Comparison of ENCODE assay signal across 11 cellular contexts in the genomic region with DNA sequence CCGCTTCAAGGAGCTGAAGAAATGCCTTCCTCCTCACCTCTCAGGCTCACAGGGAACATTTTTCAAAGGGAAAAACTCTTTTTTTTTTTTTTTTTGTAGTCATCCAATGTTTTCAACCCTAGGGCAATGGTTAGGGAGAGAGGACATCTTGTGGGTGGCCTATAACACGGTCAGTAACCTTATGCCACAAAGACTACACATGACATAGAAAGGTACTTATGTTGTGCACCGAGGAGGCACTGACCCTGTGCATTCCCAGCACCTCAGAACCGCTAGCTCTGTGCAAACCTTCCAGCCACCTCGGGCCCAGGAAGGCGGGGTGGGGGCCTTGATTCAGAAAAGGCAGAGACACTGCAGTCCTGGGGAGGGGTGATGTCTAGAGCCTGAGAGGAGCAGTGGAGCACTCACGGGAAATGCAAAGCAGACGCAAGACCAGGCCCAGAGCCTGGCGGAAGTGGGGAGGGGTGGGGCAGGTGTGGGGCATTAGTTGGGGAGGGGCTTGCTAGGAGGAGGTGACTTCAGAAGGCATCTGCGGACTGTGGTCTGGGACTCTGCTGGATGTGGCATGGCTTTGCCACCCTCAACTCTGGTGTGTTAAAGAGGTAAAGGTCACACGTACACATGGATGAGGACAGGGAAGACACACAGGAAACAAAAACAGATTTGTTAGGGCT.
DNase-seq lines count a peak whose midpoint lies in the region; ATAC-seq and TF ChIP-seq lines count a peak whose summit lies in the region.
"Had no signal": no experiment of that assay in that cellular context is flagged by ENCODE, and none has a peak within 500 bp of the region (broad histone marks: within the 10 kb centered on the region; RNA-seq: fewer than 3 reads in every experiment).

No MANE protein-coding gene starts in this region.

- no peak overlapping the region for H3K4me3 Mint-ChIP-seq in H9
- H3K4me3 Mint-ChIP-seq in activated B cell treated with CpG ODN at 0.5 μM for 24 hours, result no peak overlapping the region
- H3K4me3 Mint-ChIP-seq in naive thymus-derived CD4-positive, alpha-beta T cell, result peak overlapping the region in 9 of 10 donors; percentile 15 to 65 (median 56)
- H3K4me3 Mint-ChIP-seq in endothelial cell (ENCODE audit: unreplicated experiment), result no peak overlapping the region
- H3K4me3 Mint-ChIP-seq: nephron progenitor cell had no signal

- peak; percentile 76 for DNase-seq in DMS153 (lab: John Stamatoyannopoulos, UW)
- peak; percentile 79 for DNase-seq in H9
- DNase-seq in activated B cell treated with CpG ODN at 0.5 μM for 24 hours, result no peak
- DNase-seq in naive thymus-derived CD4-positive, alpha-beta T cell, result peak in 1 of 9 donors; percentile 16
- no peak for DNase-seq in endothelial cell (ENCODE audit: low spot score)
- DNase-seq in NCI-H187 treated with DMSO at 0.1 percent for 48 hours (lab: John Stamatoyannopoulos, UW), result no peak
- DNase-seq: activated CD4-positive, CD25-positive, alpha-beta regulatory T cell treated with anti-CD3 and anti-CD28 coated beads, Interleukin-2, amount 50 U/mL, for 72 hours; activated effector memory CD4-positive, alpha-beta T cell treated with Interleukin-2 at 50 U/mL for 16 hours; nephron progenitor cell; NK-92 treated with Interleukin-12 subunit alpha and Interleukin-12 subunit beta, amount 100 ng/mL, for 24 hours had no signal

- no peaks in the 10 kb centered on the region for H3K79me2 ChIP-seq in H9 (ENCODE audit: insufficient read depth, low read length)

- H3K9me3 ChIP-seq in H9 (ENCODE audit: control insufficient read depth, low read depth, low read length), result no peaks in the 10 kb centered on the region
- H3K9me3 ChIP-seq in naive thymus-derived CD4-positive, alpha-beta T cell (ENCODE audit: control insufficient read depth in 2 of 3, low read length in 3 of 3), result no peaks in the 10 kb centered on the region

- no peaks in the 10 kb centered on the region for H3K27me3 ChIP-seq in H9 (ENCODE audit: insufficient read depth, low read length)
- no peaks in the 10 kb centered on the region for H3K27me3 ChIP-seq in naive thymus-derived CD4-positive, alpha-beta T cell (ENCODE audit: control insufficient read depth in 2 of 2, insufficient read depth in 2 of 2, low read length in 2 of 2)

- peak; percentile 88 for ATAC-seq in activated B cell treated with CpG ODN at 0.5 μM for 24 hours (ENCODE audit: low read depth)
- peak; percentile 73 for ATAC-seq in naive thymus-derived CD4-positive, alpha-beta T cell
- no peak for ATAC-seq in HG03039 (IDR thresholded peaks at IDR 0.05; ENCODE audit: unreplicated experiment)

- H3K56ac ChIP-seq in H9 (ENCODE audit: insufficient read length, low read depth, low read length), result no peak overlapping the region

- no peak overlapping the region for H2BK5ac ChIP-seq in H9 (ENCODE audit: insufficient read length, low read length)

- H3K18ac ChIP-seq in H9 (ENCODE audit: insufficient read length, low read depth, low read length), result no peak overlapping the region

- H2BK20ac ChIP-seq in H9 (ENCODE audit: low read depth, low read length, poor library complexity, severe bottlenecking), result no peak overlapping the region

- H3K9me3 Mint-ChIP-seq in H9 (no peaks in the 10 kb centered on the region; a peak in 2 of 5 replicates), activated B cell treated with CpG ODN at 0.5 μM for 24 hours (no peaks in the 10 kb centered on the region), endothelial cell (ENCODE audit: unreplicated experiment) (no peaks in the 10 kb centered on the region)
- H3K9me3 Mint-ChIP-seq in naive thymus-derived CD4-positive, alpha-beta T cell, result peaks cover 0 to 1% (median 0%) of the 10 kb centered on the region in 11 donors
- H3K9me3 Mint-ChIP-seq: nephron progenitor cell had no signal

- no peak overlapping the region for H3K4me3 ChIP-seq in naive thymus-derived CD4-positive, alpha-beta T cell (ENCODE audit: low read length)

- H3K23ac ChIP-seq in H9 (ENCODE audit: insufficient read length, low read depth, low read length), result no peak overlapping the region

- no peak overlapping the region for H3K27ac ChIP-seq in H9 (ENCODE audit: insufficient read length, low read depth, low read length)
- H3K27ac ChIP-seq in naive thymus-derived CD4-positive, alpha-beta T cell (ENCODE audit: low read depth, low read length), result no peak overlapping the region

- H4K5ac ChIP-seq in H9 (ENCODE audit: insufficient read length, low read depth, low read length), result no peak overlapping the region

- CTCF ChIA-PET in activated B cell treated with CpG ODN at 0.5 μM for 24 hours (lab: Charles Lee), result no interaction called here
- CTCF ChIA-PET in naive thymus-derived CD4-positive, alpha-beta T cell (lab: Charles Lee), result interaction anchor here (0.6 to 0.8 kb wide), 2 partner anchors 37 to 222 kb away, joined by 4 to 10 read pairs; no protein-coding TSS in a partner anchor

- no peaks in the 10 kb centered on the region for H4K20me1 ChIP-seq in H9 (ENCODE audit: control insufficient read depth, insufficient read depth, insufficient read length)

- H3K79me1 ChIP-seq in H9 (ENCODE audit: insufficient read depth, low read depth, low read length, poor library complexity, severe bottlenecking), result no peaks in the 10 kb centered on the region

- H3K4me1 Mint-ChIP-seq in H9 (peaks cover 25 to 37% of the 10 kb centered on the region in 2 experiments), activated B cell treated with CpG ODN at 0.5 μM for 24 hours (peaks cover 53% of the 10 kb centered on the region), endothelial cell (ENCODE audit: unreplicated experiment) (peaks cover 12% of the 10 kb centered on the region)
- peaks cover 9 to 27% (median 20%) of the 10 kb centered on the region in 7 donors for H3K4me1 Mint-ChIP-seq in naive thymus-derived CD4-positive, alpha-beta T cell

- H3K36me3 ChIP-seq in naive thymus-derived CD4-positive, alpha-beta T cell (ENCODE audit: control insufficient read depth in 2 of 3, insufficient read depth in 3 of 3, low read length in 3 of 3), result peaks cover 0 to 3% (median 3%) of the 10 kb centered on the region in 3 experiments

- WGBS in H9 (ENCODE audit: extremely low coverage, insufficient read length, low lambda C conversion rate), result no CpG with 5 or more reads among the region's 11 CpGs

- no peak overlapping the region for H4K91ac ChIP-seq in H9 (ENCODE audit: insufficient read length, low read depth, low read length)

- POLR2A ChIA-PET in activated B cell treated with CpG ODN at 0.5 μM for 24 hours (lab: Charles Lee), result interaction anchor here (0.7 kb wide), 1 partner anchor 1234 kb away, joined by 4 read pairs; the partner anchor contains the start of gene FMOD
- POLR2A ChIA-PET in naive thymus-derived CD4-positive, alpha-beta T cell (lab: Charles Lee), result no interaction called here

- H3K27me3 Mint-ChIP-seq in H9 (ENCODE audit: low read depth) (peaks cover 3% of the 10 kb centered on the region), activated B cell treated with CpG ODN at 0.5 μM for 24 hours (no peaks in the 10 kb centered on the region), endothelial cell (ENCODE audit: unreplicated experiment) (peaks cover 3% of the 10 kb centered on the region)
- H3K27me3 Mint-ChIP-seq in naive thymus-derived CD4-positive, alpha-beta T cell, result no peaks in the 10 kb centered on the region

- no peak overlapping the region for H4K8ac ChIP-seq in H9 (replicated peaks; ENCODE audit: insufficient read length, low read depth, low read length)

- H3T11ph ChIP-seq in H9 (ENCODE audit: low read length), result no peak overlapping the region

- no peak for TF ChIP-seq CTCF in H9 (conservative IDR thresholded peaks at IDR 0.05)
- TF ChIP-seq CTCF in activated B cell treated with CpG ODN at 0.5 μM for 24 hours (IDR thresholded peaks at IDR 0.05), result no peak
- no peak for TF ChIP-seq CTCF in endothelial cell (IDR thresholded peaks at IDR 0.05; ENCODE audit: unreplicated experiment)

- no peaks in the 10 kb centered on the region for H3K23me2 ChIP-seq in H9 (ENCODE audit: insufficient read length, low read depth, low read length, poor library complexity, severe bottlenecking)

- H3K14ac ChIP-seq in H9 (ENCODE audit: insufficient read depth, low read length), result no peak overlapping the region

- peaks cover 11% of the 10 kb centered on the region for H3K4me1 ChIP-seq in H9 (ENCODE audit: insufficient read depth, low read length)
- H3K4me1 ChIP-seq in naive thymus-derived CD4-positive, alpha-beta T cell (ENCODE audit: control insufficient read depth in 2 of 2, insufficient read depth in 2 of 2, low read length in 2 of 2), result peaks cover 0 to 10% of the 10 kb centered on the region in 2 donors

- no peak overlapping the region for H2AFZ ChIP-seq in H9 (ENCODE audit: low read length)

- no peak overlapping the region for H3K27ac Mint-ChIP-seq in H9
- H3K27ac Mint-ChIP-seq in activated B cell treated with CpG ODN at 0.5 μM for 24 hours, result peak overlapping the region; percentile 77
- H3K27ac Mint-ChIP-seq in naive thymus-derived CD4-positive, alpha-beta T cell, result peak overlapping the region in 8 of 9 donors; percentile 21 to 77 (median 42)
- H3K27ac Mint-ChIP-seq in endothelial cell (ENCODE audit: unreplicated experiment), result no peak overlapping the region

- no peak overlapping the region for H3K4ac ChIP-seq in H9 (ENCODE audit: low read depth, low read length)

- H2AK5ac ChIP-seq in H9 (ENCODE audit: insufficient read length, low read length), result no peak overlapping the region

- H2BK15ac ChIP-seq in H9 (ENCODE audit: low read depth, low read length), result no peak overlapping the region

- H2BK12ac ChIP-seq in H9 (ENCODE audit: insufficient read length, low read depth, low read length), result no peak overlapping the region

- H3K36me3 Mint-ChIP-seq in H9 (ENCODE audit: insufficient read depth in 1 of 3, low read depth in 3 of 3) (no peaks in the 10 kb centered on the region), activated B cell treated with CpG ODN at 0.5 μM for 24 hours (ENCODE audit: low read depth) (peaks cover 16% of the 10 kb centered on the region), endothelial cell (ENCODE audit: low read depth, unreplicated experiment) (no peaks in the 10 kb centered on the region)
- peaks cover 5 to 39% (median 13%) of the 10 kb centered on the region in 5 donors for H3K36me3 Mint-ChIP-seq in naive thymus-derived CD4-positive, alpha-beta T cell

- intact Hi-C loops in activated B cell treated with CpG ODN at 0.5 μM for 24 hours (cut with micrococcal nuclease), result no loop called here
- intact Hi-C loops in naive thymus-derived CD4-positive, alpha-beta T cell (cut with micrococcal nuclease), result no loop called here

- H2BK120ac ChIP-seq in H9 (ENCODE audit: low read depth, low read length, poor library complexity, severe bottlenecking), result no peak overlapping the region

- H3K4me2 ChIP-seq in H9 (ENCODE audit: insufficient read depth, insufficient read length, low read length), result no peak overlapping the region

- no peak overlapping the region for H3K9ac ChIP-seq in H9 (ENCODE audit: extremely low read depth, insufficient read length, low read length)

Comparison
In these comparisons a context has a peak if more than half of its experiments do, and no peak if none do; other contexts are left out.
1. DNase-seq: peak in DMS153 (single experiment) and H9 (single experiment); none in activated B cell treated with CpG ODN at 0.5 μM for 24 hours (single experiment), endothelial cell (single experiment) and NCI-H187 treated with DMSO at 0.1 percent for 48 hours (single experiment).
2. H3K27ac Mint-ChIP-seq: peak in activated B cell treated with CpG ODN at 0.5 μM for 24 hours (single experiment) and naive thymus-derived CD4-positive, alpha-beta T cell (8 of 9); none in H9 (0 of 3) and endothelial cell (single experiment).
3. H3K4me3 Mint-ChIP-seq: peak in naive thymus-derived CD4-positive, alpha-beta T cell (9 of 10); none in H9 (0 of 2), activated B cell treated with CpG ODN at 0.5 μM for 24 hours (single experiment) and endothelial cell (single experiment).